In genomic region chr6:148548065-148548748, GRCh38 we compare ENCODE assay signal across 17 cellular contexts.
DNase-seq lines count a peak whose midpoint lies in the region; ATAC-seq and TF ChIP-seq lines count a peak whose summit lies in the region.
"Had no signal": no experiment of that assay in that cellular context is flagged by ENCODE, and none has a peak within 500 bp of the region (broad histone marks: within the 10 kb centered on the region; RNA-seq: fewer than 3 reads in every experiment).

No MANE protein-coding gene starts in this region.

- ATAC-seq in HG02852 (IDR thresholded peaks at IDR 0.05; ENCODE audit: unreplicated experiment): no peak
- ATAC-seq in GM18858 (IDR thresholded peaks at IDR 0.05; ENCODE audit: unreplicated experiment): no peak
- ATAC-seq: stimulated activated naive B cell treated with anti-CD40 and anti-IgM and Interleukin-4, amounts not matched to agents 10 μg/mL and 1 μg/mL and 100 μg/mL, for 72 hours; T-helper 17 cell had no signal

- peak; percentile 79 for DNase-seq in AG10803 (ENCODE audit: low read depth)
- DNase-seq in NCI-H446 treated with DMSO at 0.1 percent for 48 hours (lab: John Stamatoyannopoulos, UW): peak; percentile 41
- DNase-seq in fibroblast of gingiva (ENCODE audit: low read depth): peak; percentile 59
- no peak for DNase-seq in NCI-H1694 treated with DMSO at 0.1 percent for 48 hours (lab: John Stamatoyannopoulos, UW)
- DNase-seq in NCI-H69 (lab: John Stamatoyannopoulos, UW): no peak
- DNase-seq: HCEC 1CT; mammary epithelial cell; NCI-H1930; NCI-H526; RPMI8226; sigmoid colon; stimulated activated naive B cell treated with anti-CD40 and anti-IgM and Interleukin-4, amounts not matched to agents 10 μg/mL and 1 μg/mL and 100 μg/mL, for 72 hours; T-helper 17 cell had no signal

- no peak for TF ChIP-seq CTCF in AG10803 (conservative IDR thresholded peaks at IDR 0.05; ENCODE audit: low read length)

- H3K4me3 ChIP-seq in AG10803 (ENCODE audit: low read length): no peak overlapping the region
- H3K4me3 ChIP-seq: sigmoid colon, vagina had no signal

- H3K27me3 ChIP-seq in layer of hippocampus (ENCODE audit: control insufficient read depth, insufficient read depth, low read length): no peaks in the 10 kb centered on the region
- H3K27me3 ChIP-seq: sigmoid colon, vagina had no signal

- peak overlapping the region; percentile 84 for H3K27ac ChIP-seq in layer of hippocampus (ENCODE audit: low read depth, low read length)
- H3K27ac ChIP-seq: sigmoid colon, vagina had no signal

Comparison
In these comparisons a context has a peak if more than half of its experiments do, and no peak if none do; other contexts are left out.
1. DNase-seq: peak in AG10803 (single experiment), NCI-H446 treated with DMSO at 0.1 percent for 48 hours (single experiment) and fibroblast of gingiva (single experiment); none in NCI-H1694 treated with DMSO at 0.1 percent for 48 hours (single experiment) and NCI-H69 (single experiment).